Comparison of ENCODE assay signal across 26 cellular contexts in the genomic region with DNA sequence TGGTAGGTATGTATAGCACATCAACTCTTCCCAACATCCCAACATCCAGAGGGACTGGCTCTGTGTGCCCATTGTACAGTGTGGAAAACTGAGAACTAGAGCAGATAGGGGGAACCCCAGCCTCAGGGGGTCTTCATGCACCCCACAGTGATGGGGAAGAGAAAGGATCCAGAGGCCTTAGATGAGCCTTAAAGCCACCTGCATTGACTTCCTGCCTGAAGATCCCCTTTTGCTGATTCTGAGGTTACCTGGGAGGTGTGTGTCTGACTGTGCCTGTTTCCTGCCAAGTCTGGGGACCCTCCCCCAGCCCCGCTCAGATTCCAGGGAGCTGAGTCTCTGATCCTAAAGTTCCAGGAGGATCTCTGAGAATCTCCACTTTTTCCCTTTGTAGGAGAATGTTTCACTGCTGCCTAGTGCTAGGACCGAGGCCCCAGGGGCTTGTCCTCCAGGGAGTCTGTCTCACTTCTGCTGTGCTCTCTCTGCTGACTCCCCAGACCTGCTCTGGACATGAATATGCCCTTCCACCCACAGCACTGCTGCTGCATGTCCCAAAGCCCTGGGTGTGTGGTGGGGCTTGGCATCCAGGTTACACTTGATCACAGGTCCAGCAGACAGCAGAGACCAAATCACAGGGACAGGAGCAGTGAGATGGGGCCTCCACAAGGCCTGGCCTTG. TPM values are rescaled to one million over a fixed set of nuclear protein-coding genes. Genes with fewer than 3 reads are reported as not detected.
DNase-seq lines count a peak whose midpoint lies in the region; ATAC-seq, FAIRE-seq and TF ChIP-seq lines count a peak whose summit lies in the region.
"Had no signal": no experiment of that assay in that cellular context is flagged by ENCODE, and none has a peak within 500 bp of the region (broad histone marks: within the 10 kb centered on the region; RNA-seq: fewer than 3 reads in every experiment).

No MANE protein-coding gene starts in this region.

- TF ChIP-seq EP300 in GM12878 (IDR thresholded peaks at IDR 0.05; ENCODE audit: borderline replicate concordance in 1 of 2, control insufficient read depth in 1 of 2, low read depth in 2 of 2, low read length in 2 of 2) (no peak), stomach (IDR thresholded peaks at IDR 0.05) (no peak)

- no peaks in the 10 kb centered on the region for H3K9me3 Mint-ChIP-seq in neural progenitor cell
- H3K9me3 Mint-ChIP-seq: CD8-positive, alpha-beta T cell; T-cell had no signal

- POLR2A ChIA-PET in OCI-LY7 (lab: Charles Lee) = interaction anchor here (0.5 kb wide), 1 partner anchor 24 kb away, joined by 3 read pairs; no protein-coding TSS in a partner anchor
- POLR2A ChIA-PET in GM12878 (lab: Charles Lee) = no interaction called here
- POLR2A ChIA-PET in PC-3 (lab: Charles Lee; ENCODE audit: unreplicated experiment) = no interaction called here

- H3K9me2 ChIP-seq in OCI-LY7 (ENCODE audit: insufficient read depth, low read length) (no peaks in the 10 kb centered on the region), PC-3 (replicated peaks; ENCODE audit: low read length) (no peaks in the 10 kb centered on the region)

- no peak for TF ChIP-seq RAD21 in GM12878 (IDR thresholded peaks at IDR 0.05; ENCODE audit: insufficient read depth, low read depth, low read length)

- H3K27me3 Mint-ChIP-seq in neural progenitor cell (ENCODE audit: insufficient read depth, low read depth) = peaks cover 14% of the 10 kb centered on the region

- H3K4me2 ChIP-seq in OCI-LY7 (ENCODE audit: low read length) (peak overlapping the region; percentile 33; the same call in 1 of the 2 replicates), GM12878 (ENCODE audit: control insufficient read depth, insufficient read depth) (no peak overlapping the region), neural progenitor cell (no peak overlapping the region), PC-3 (ENCODE audit: low read length) (no peak overlapping the region)

- whole genome bisulfite sequencing in GM12878 (ENCODE audit: insufficient coverage, insufficient replicate concordance, low lambda C conversion rate, missing lambda C conversion rate) = 15% methylated on average over 2 of the region's 2 CpGs
- 34 to 77% (median 55%) methylated on average over 2 of the region's 2 CpGs for WGBS in stomach, 5 donors

- H3K9ac ChIP-seq in GM12878 (ENCODE audit: control insufficient read depth, insufficient read depth, low read length) = no peak overlapping the region
- H3K9ac ChIP-seq in neural progenitor cell = no peak overlapping the region
- no peak overlapping the region for H3K9ac ChIP-seq in PC-3 (ENCODE audit: low read length)

- H4K20me1 ChIP-seq in OCI-LY7 (ENCODE audit: insufficient read depth, low read length) (no peaks in the 10 kb centered on the region), GM12878 (ENCODE audit: control insufficient read depth, insufficient read depth) (no peaks in the 10 kb centered on the region), neural progenitor cell (ENCODE audit: low read depth) (no peaks in the 10 kb centered on the region), PC-3 (ENCODE audit: low read length) (no peaks in the 10 kb centered on the region)

- H3K27me3 ChIP-seq in GM12878 (replicated peaks in 1 of 2; ENCODE audit: control insufficient read depth in 2 of 2, insufficient read depth in 2 of 2, low read length in 1 of 2) (peaks cover 0 to 4% of the 10 kb centered on the region in 2 experiments; a peak in 2 of 4 replicates), neural progenitor cell (no peaks in the 10 kb centered on the region), stomach (no peaks in the 10 kb centered on the region), PC-3 (ENCODE audit: low read length) (no peaks in the 10 kb centered on the region)
- H3K27me3 ChIP-seq: MG63 had no signal

- ATAC-seq in GM12878 = peak; percentile 31; the same call in 2 of the 3 replicates
- no peak for ATAC-seq in PC-3
- ATAC-seq: CD8-positive, alpha-beta T cell; T-cell had no signal

- peaks cover 11% of the 10 kb centered on the region for H3K4me1 ChIP-seq in OCI-LY7 (ENCODE audit: insufficient read depth, low read length, poor library complexity, severe bottlenecking)
- no peaks in the 10 kb centered on the region for H3K4me1 ChIP-seq in GM12878 (ENCODE audit: control insufficient read depth, insufficient read depth, low read length)
- no peaks in the 10 kb centered on the region for H3K4me1 ChIP-seq in neural progenitor cell
- peaks cover 8 to 31% (median 19%) of the 10 kb centered on the region in 4 donors for H3K4me1 ChIP-seq in stomach
- no peaks in the 10 kb centered on the region for H3K4me1 ChIP-seq in PC-3 (ENCODE audit: insufficient read depth, low read length)

- no peak overlapping the region for H3K27ac Mint-ChIP-seq in neural progenitor cell
- H3K27ac Mint-ChIP-seq: CD8-positive, alpha-beta T cell; T-cell had no signal

- H3K36me3 ChIP-seq in OCI-LY7 (ENCODE audit: insufficient read depth, low read length) = no peaks in the 10 kb centered on the region
- H3K36me3 ChIP-seq in GM12878 (ENCODE audit: control insufficient read depth in 2 of 2, insufficient read depth in 2 of 2, low read length in 1 of 2) = no peaks in the 10 kb centered on the region
- no peaks in the 10 kb centered on the region for H3K36me3 ChIP-seq in neural progenitor cell
- H3K36me3 ChIP-seq in stomach = no peaks in the 10 kb centered on the region
- no peaks in the 10 kb centered on the region for H3K36me3 ChIP-seq in PC-3 (ENCODE audit: low read depth, low read length)
- H3K36me3 ChIP-seq: MG63 had no signal

- intact Hi-C loops in OCI-LY7 (cut with micrococcal nuclease; ENCODE audit: unreplicated experiment) = no loop called here
- intact Hi-C loops in GM12878 (cut with micrococcal nuclease; ENCODE audit: unreplicated experiment) = no loop called here
- intact Hi-C loops in stomach (cut with DNase I; ENCODE audit: low total_unique reads) = no loop called here
- intact Hi-C loops in PC-3 (cut with micrococcal nuclease) = no loop called here

- H3K27ac ChIP-seq in OCI-LY7 (ENCODE audit: low read depth, low read length, poor library complexity, severe bottlenecking) (no peak overlapping the region), GM12878 (ENCODE audit: control insufficient read depth, insufficient read depth) (no peak overlapping the region), neural progenitor cell (no peak overlapping the region), stomach (peak overlapping the region; percentile 64 to 78 (median 75)), PC-3 (ENCODE audit: low read length) (no peak overlapping the region)
- H3K27ac ChIP-seq: C4-2B had no signal

- no peaks in the 10 kb centered on the region for H3K36me3 Mint-ChIP-seq in neural progenitor cell
- H3K36me3 Mint-ChIP-seq: CD8-positive, alpha-beta T cell; T-cell had no signal

- BruUV-seq in OCI-LY7 (replicated peaks; lab: Mats Ljungman, UMichigan) = no TSS peak
- BruUV-seq in GM12878 (replicated peaks; lab: Mats Ljungman, UMichigan) = no TSS peak
- BruUV-seq in PC-3 (replicated peaks; lab: Mats Ljungman, UMichigan) = no TSS peak

- H3F3A ChIP-seq in neural progenitor cell (ENCODE audit: low read depth) (no peaks in the 10 kb centered on the region), PC-3 (ENCODE audit: low read length, unreplicated experiment) (no peaks in the 10 kb centered on the region)

- no peaks in the 10 kb centered on the region for H3K79me2 ChIP-seq in OCI-LY7 (ENCODE audit: insufficient read depth, low read depth, low read length)
- no peaks in the 10 kb centered on the region for H3K79me2 ChIP-seq in GM12878 (ENCODE audit: control insufficient read depth, insufficient read depth, low read length)
- no peaks in the 10 kb centered on the region for H3K79me2 ChIP-seq in neural progenitor cell (ENCODE audit: low read depth)
- H3K79me2 ChIP-seq in PC-3 (ENCODE audit: low read length) = no peaks in the 10 kb centered on the region

- H2AFZ ChIP-seq in OCI-LY7 (ENCODE audit: low read length) (no peak overlapping the region), GM12878 (ENCODE audit: control insufficient read depth, low read depth, low read length) (no peak overlapping the region), neural progenitor cell (replicated peaks) (no peak overlapping the region), PC-3 (ENCODE audit: low read length) (no peak overlapping the region)

- no peak for TF ChIP-seq POLR2A in GM12878 (IDR thresholded peaks at IDR 0.05; ENCODE audit: low read depth, low read length)
- TF ChIP-seq POLR2A in stomach (IDR thresholded peaks at IDR 0.05) = no peak

- SMC1A ChIA-PET in GM12878 (lab: Charles Lee; ENCODE audit: uncharacterized antibody, unreplicated experiment) = no interaction called here

- no peak for FAIRE-seq in GM12878 (lab: Jason Lieb, UNC)
- FAIRE-seq: G401.6, HTR-8/SVneo had no signal

- no peak for TF ChIP-seq CTCF in OCI-LY7 (conservative IDR thresholded peaks at IDR 0.05; ENCODE audit: low read length)
- TF ChIP-seq CTCF in GM12878 (IDR thresholded peaks at IDR 0.05 in 2 of 3, conservative IDR thresholded peaks at IDR 0.05 in 1 of 3; ENCODE audit: control insufficient read depth in 2 of 3, extremely low read depth in 1 of 3, insufficient read depth in 1 of 3, low read depth in 3 of 3, low read length in 3 of 3) = no peak
- TF ChIP-seq CTCF in neural progenitor cell (IDR thresholded peaks at IDR 0.05) = no peak
- TF ChIP-seq CTCF in stomach (IDR thresholded peaks at IDR 0.05) = no peak
- no peak for TF ChIP-seq CTCF in PC-3 (conservative IDR thresholded peaks at IDR 0.05; ENCODE audit: low read depth, low read length)

- H3K4me3 ChIP-seq in OCI-LY7 (ENCODE audit: low read depth, low read length, poor library complexity, severe bottlenecking) (no peak overlapping the region), GM12878 (no peak overlapping the region), neural progenitor cell (no peak overlapping the region), stomach (no peak overlapping the region), PC-3 (ENCODE audit: low read length) (no peak overlapping the region)
- H3K4me3 ChIP-seq: MG63 had no signal

- CTCF ChIA-PET in OCI-LY7 (lab: Charles Lee; ENCODE audit: unreplicated experiment) (interaction anchor here (1.0 kb wide), 1 partner anchor 10 kb away, joined by 3 read pairs; no protein-coding TSS in a partner anchor), GM12878 (lab: Yijun Ruan, JAX) (no interaction called here), PC-3 (lab: Charles Lee) (no interaction called here)

- RAD21 ChIA-PET in GM12878 (lab: Charles Lee; ENCODE audit: unreplicated experiment) = no interaction called here

- H3K4me1 Mint-ChIP-seq in neural progenitor cell = no peaks in the 10 kb centered on the region

- in situ Hi-C loops in GM12878 (cut with MboI) = no loop called here

- H3K4me3 Mint-ChIP-seq in neural progenitor cell = peak overlapping the region; percentile 30
- H3K4me3 Mint-ChIP-seq: CD8-positive, alpha-beta T cell; T-cell had no signal

- DNase-seq in OCI-LY7 (ENCODE audit: low spot score) (peak; percentile 39), GM12878 (ENCODE audit: low read depth, low spot score) (no peak), neural progenitor cell (ENCODE audit: low spot score) (no peak), stomach (no peak), PC-3 (no peak), NOMO-1 treated with dmso at 0.1 percent for 144 hours (lab: John Stamatoyannopoulos, UW; ENCODE audit: unreplicated experiment) (no peak), cerebellar cortex (ENCODE audit: low spot score) (no peak)
- DNase-seq: Caco-2; CD8-positive, alpha-beta T cell; KG1; MG63; NCI-H1694 treated with DMSO at 0.1 percent for 48 hours; NCI-H2081; NCI-H2227 treated with DMSO at 0.1 percent for 48 hours; NCI-H526 treated with DMSO at 0.1 percent for 48 hours; OCI-M1; SHP77; T-cell had no signal

- H3K9me3 ChIP-seq in OCI-LY7 (ENCODE audit: low read length) = no peaks in the 10 kb centered on the region
- no peaks in the 10 kb centered on the region for H3K9me3 ChIP-seq in GM12878 (replicated peaks; ENCODE audit: control insufficient read depth, insufficient read depth, low read length)
- no peaks in the 10 kb centered on the region for H3K9me3 ChIP-seq in neural progenitor cell (ENCODE audit: low read depth)
- H3K9me3 ChIP-seq in stomach = no peaks in the 10 kb centered on the region
- no peaks in the 10 kb centered on the region for H3K9me3 ChIP-seq in PC-3 (ENCODE audit: low read length)
- H3K9me3 ChIP-seq: Caco-2, MG63 had no signal

RNA-seq across cellular contexts. Expression of a gene that starts 12.8 kb away (rescaled TPM):
- not detected in 2 replicates for total RNA-seq in OCI-LY7 (2014; rRNA removed; shearing (Covaris generic))
- total RNA-seq in OCI-LY7 (2022) (not detected in 2 replicates), GM12878 (2014; rRNA removed) (not detected in 2 replicates), GM12878 (2014; rRNA removed; fragmentation: Illumina TruSeq; extraction: Trizol) (not detected in 2 replicates), GM12878 (2021) (0.26 and 1.2 TPM in 2 replicates), neural progenitor cell (ENCODE audit: low replicate concordance) (not detected in 2 replicates), stomach (over 10,000 TPM in 1 of 5 donors, 1,000 to 10,000 TPM in 3, 100 to 1,000 TPM in 1; 101 to 32,926 (median 1,172) TPM), PC-3 (2014; rRNA removed) (not detected in 2 replicates)
- total RNA-seq in GM12878 (2013; cell fraction: nucleolus; rRNA removed) = not detected in 2 replicates
- not detected for polyA plus RNA-seq in GM12878 (2011; ENCODE audit: low read depth)
- polyA plus RNA-seq in GM12878 (2011; rRNA removed) (not detected in 2 replicates), GM12878 (2014; fragmentation: Illumina TruSeq; extraction: Trizol) (not detected in 2 replicates), GM12878 (2014; fragmentation: Nextera tagmentation; extraction: Ambion mirVana) (not detected), GM12878 (2014; rRNA removed) (not detected in 2 replicates), GM12878 (2016; fragmentation: Nextera tagmentation; extraction: Ambion mirVana) (not detected), stomach (over 10,000 TPM in 2 of 3 donors, 1,000 to 10,000 TPM in 1; 8,432 to 48,206 (median 26,682) TPM)
- polyA plus RNA-seq in GM12878 (2011; cell fraction: cytosol; rRNA removed) = not detected in 2 replicates
- polyA plus RNA-seq in GM12878 (2011; cell fraction: nucleus; rRNA removed) = not detected in 2 replicates
- polyA plus RNA-seq in GM12878 (2012) = not detected in 2 replicates
- not detected in 2 replicates for polyA minus RNA-seq in GM12878 (2011; rRNA and poly(A)+ RNA removed)
- polyA minus RNA-seq in GM12878 (2011; cell fraction: cytosol; rRNA and poly(A)+ RNA removed) = not detected in 2 replicates
- not detected in 2 replicates for polyA minus RNA-seq in GM12878 (2011; cell fraction: nucleus; rRNA and poly(A)+ RNA removed)
- total RNA-seq: A673; CD8-positive, alpha-beta T cell; H4; NCI-H460; RPMI7951; SK-MEL-5 had no signal

RNA-seq across cellular contexts. Expression of a gene that starts 19.7 kb away (rescaled TPM):
- total RNA-seq in OCI-LY7 (2014; rRNA removed; shearing (Covaris generic)) = 5.6 and 8.2 TPM in 2 replicates
- total RNA-seq in OCI-LY7 (2022) (7.9 and 8.7 TPM in 2 replicates), GM12878 (2014; rRNA removed) (1.4 and 2.1 TPM in 2 replicates), GM12878 (2014; rRNA removed; fragmentation: Illumina TruSeq; extraction: Trizol) (1.3 TPM in 2 replicates), GM12878 (2021) (3.2 and 3.6 TPM in 2 replicates), neural progenitor cell (ENCODE audit: low replicate concordance) (1.9 and 5.3 TPM in 2 replicates), stomach (10 to 100 TPM in 1 of 5 donors, 1 to 10 TPM in 3, under 1 TPM in 1; 0.29 to 22.2 (median 3.1) TPM), PC-3 (2014; rRNA removed) (3.9 and 4.3 TPM in 2 replicates)
- total RNA-seq in GM12878 (2013; cell fraction: nucleolus; rRNA removed) = 3.2 TPM in 2 replicates
- polyA plus RNA-seq in GM12878 (2011; ENCODE audit: low read depth) = 6.6 TPM
- polyA plus RNA-seq in GM12878 (2011; rRNA removed) (1.7 and 2.1 TPM in 2 replicates), GM12878 (2014; fragmentation: Illumina TruSeq; extraction: Trizol) (0.16 and 1.2 TPM in 2 replicates), GM12878 (2014; fragmentation: Nextera tagmentation; extraction: Ambion mirVana) (under 1 TPM; 0.05 to 0.09 TPM), GM12878 (2014; rRNA removed) (3.4 and 3.8 TPM in 2 replicates), GM12878 (2016; fragmentation: Nextera tagmentation; extraction: Ambion mirVana) (1 to 10 TPM; 1.4 to 2.7 TPM), stomach (1 to 10 TPM; 2.9 to 4.4 (median 4.1) TPM)
- polyA plus RNA-seq in GM12878 (2011; cell fraction: cytosol; rRNA removed) = 2.8 and 3.8 TPM in 2 replicates
- 6.8 and 8.2 TPM in 2 replicates for polyA plus RNA-seq in GM12878 (2011; cell fraction: nucleus; rRNA removed)
- polyA plus RNA-seq in GM12878 (2012) = 1.8 and 1.9 TPM in 2 replicates
- polyA minus RNA-seq in GM12878 (2011; rRNA and poly(A)+ RNA removed) = 1.1 and 2.0 TPM in 2 replicates
- 1.2 TPM in 2 replicates for polyA minus RNA-seq in GM12878 (2011; cell fraction: cytosol; rRNA and poly(A)+ RNA removed)
- 0.73 and 2.9 TPM in 2 replicates for polyA minus RNA-seq in GM12878 (2011; cell fraction: nucleus; rRNA and poly(A)+ RNA removed)

RNA-seq across cellular contexts. Expression of a gene that starts 20.5 kb away (rescaled TPM):
- total RNA-seq in OCI-LY7 (2014; rRNA removed; shearing (Covaris generic)) = 0.93 and 1.8 TPM in 2 replicates
- total RNA-seq in OCI-LY7 (2022) = 1.2 and 2.6 TPM in 2 replicates
- total RNA-seq in GM12878 (2013; cell fraction: nucleolus; rRNA removed) = 2.1 and 3.4 TPM in 2 replicates
- total RNA-seq in GM12878 (2014; rRNA removed) = 0.85 TPM in 1 of 2 replicates, not detected in the other
- not detected in 2 replicates for total RNA-seq in GM12878 (2014; rRNA removed; fragmentation: Illumina TruSeq; extraction: Trizol)
- 0.37 TPM in 1 of 2 replicates, not detected in the other for total RNA-seq in GM12878 (2021)
- polyA plus RNA-seq in GM12878 (2011; ENCODE audit: low read depth) = not detected
- not detected in 2 replicates for polyA plus RNA-seq in GM12878 (2011; rRNA removed)
- polyA plus RNA-seq in GM12878 (2011; cell fraction: cytosol; rRNA removed) = 0.10 TPM in 1 of 2 replicates, not detected in the other
- polyA plus RNA-seq in GM12878 (2011; cell fraction: nucleus; rRNA removed) = 0.99 and 2.1 TPM in 2 replicates
- 0.65 and 1.2 TPM in 2 replicates for polyA plus RNA-seq in GM12878 (2012)
- polyA plus RNA-seq in GM12878 (2014; fragmentation: Illumina TruSeq; extraction: Trizol) = not detected in 2 replicates
- not detected for polyA plus RNA-seq in GM12878 (2014; fragmentation: Nextera tagmentation; extraction: Ambion mirVana)
- not detected in 2 replicates for polyA plus RNA-seq in GM12878 (2014; rRNA removed)
- polyA plus RNA-seq in GM12878 (2016; fragmentation: Nextera tagmentation; extraction: Ambion mirVana) = under 1 TPM; 0.33 to 0.35 TPM
- not detected in 2 replicates for polyA minus RNA-seq in GM12878 (2011; rRNA and poly(A)+ RNA removed)
- polyA minus RNA-seq in GM12878 (2011; cell fraction: cytosol; rRNA and poly(A)+ RNA removed) = not detected in 2 replicates
- not detected in 2 replicates for polyA minus RNA-seq in GM12878 (2011; cell fraction: nucleus; rRNA and poly(A)+ RNA removed)
- total RNA-seq in neural progenitor cell (ENCODE audit: low replicate concordance) = 1.1 TPM in 1 of 2 replicates, not detected in the other
- 10 to 100 TPM in 3 of 5 donors, 1 to 10 TPM in 2; 4.4 to 77.0 (median 27.8) TPM for total RNA-seq in stomach
- polyA plus RNA-seq in stomach = 1 to 10 TPM in 2 of 3 donors, not detected in 1; 1.9 to 4.8 TPM
- 0.26 and 1.7 TPM in 2 replicates for total RNA-seq in PC-3 (2014; rRNA removed)
- total RNA-seq: A673; CD8-positive, alpha-beta T cell; H4; SK-MEL-5 had no signal

RNA-seq across cellular contexts. Expression of a gene that starts 24.6 kb away (rescaled TPM):
- 25.3 and 36.8 TPM in 2 replicates for total RNA-seq in OCI-LY7 (2014; rRNA removed; shearing (Covaris generic))
- 48.6 and 60.0 TPM in 2 replicates for total RNA-seq in OCI-LY7 (2022)
- total RNA-seq in GM12878 (2013; cell fraction: nucleolus; rRNA removed) = 91.8 and 108 TPM in 2 replicates
- total RNA-seq in GM12878 (2014; rRNA removed) = 95.7 and 97.9 TPM in 2 replicates
- 30.7 and 31.4 TPM in 2 replicates for total RNA-seq in GM12878 (2014; rRNA removed; fragmentation: Illumina TruSeq; extraction: Trizol)
- total RNA-seq in GM12878 (2021) = 97.7 and 108 TPM in 2 replicates
- polyA plus RNA-seq in GM12878 (2011; ENCODE audit: low read depth) = 42.6 TPM
- 22.8 and 62.1 TPM in 2 replicates for polyA plus RNA-seq in GM12878 (2011; rRNA removed)
- 56.5 and 88.1 TPM in 2 replicates for polyA plus RNA-seq in GM12878 (2011; cell fraction: cytosol; rRNA removed)
- polyA plus RNA-seq in GM12878 (2011; cell fraction: nucleus; rRNA removed) = 83.6 and 85.7 TPM in 2 replicates
- polyA plus RNA-seq in GM12878 (2012) = 59.0 and 84.4 TPM in 2 replicates
- polyA plus RNA-seq in GM12878 (2014; fragmentation: Illumina TruSeq; extraction: Trizol) = 6.6 and 22.4 TPM in 2 replicates
- polyA plus RNA-seq in GM12878 (2014; fragmentation: Nextera tagmentation; extraction: Ambion mirVana) = 1 to 10 TPM in 1 of 2 experiments, under 1 TPM in 1; 0.84 to 2.6 TPM
- polyA plus RNA-seq in GM12878 (2014; rRNA removed) = 107 and 133 TPM in 2 replicates
- 10 to 100 TPM; 59.4 to 64.3 TPM for polyA plus RNA-seq in GM12878 (2016; fragmentation: Nextera tagmentation; extraction: Ambion mirVana)
- 46.4 and 70.0 TPM in 2 replicates for polyA minus RNA-seq in GM12878 (2011; rRNA and poly(A)+ RNA removed)
- 35.4 and 37.4 TPM in 2 replicates for polyA minus RNA-seq in GM12878 (2011; cell fraction: cytosol; rRNA and poly(A)+ RNA removed)
- 29.1 and 40.5 TPM in 2 replicates for polyA minus RNA-seq in GM12878 (2011; cell fraction: nucleus; rRNA and poly(A)+ RNA removed)
- total RNA-seq in neural progenitor cell (ENCODE audit: low replicate concordance) = 0.13 and 0.46 TPM in 2 replicates
- total RNA-seq in stomach = 100 to 1,000 TPM in 1 of 5 donors, 10 to 100 TPM in 2, 1 to 10 TPM in 2; 6.4 to 130 (median 12.9) TPM
- polyA plus RNA-seq in stomach = 10 to 100 TPM; 12.1 to 19.5 (median 14.0) TPM
- total RNA-seq in PC-3 (2014; rRNA removed) = 4.2 and 5.5 TPM in 2 replicates

RNA-seq across cellular contexts. Expression of a gene that starts 27.5 kb away (rescaled TPM):
- total RNA-seq in OCI-LY7 (2014; rRNA removed; shearing (Covaris generic)) = 84.9 and 131 TPM in 2 replicates
- total RNA-seq in OCI-LY7 (2022) (213 and 277 TPM in 2 replicates), GM12878 (2014; rRNA removed) (206 TPM in 2 replicates), GM12878 (2014; rRNA removed; fragmentation: Illumina TruSeq; extraction: Trizol) (290 and 315 TPM in 2 replicates), GM12878 (2021) (262 and 265 TPM in 2 replicates), neural progenitor cell (ENCODE audit: low replicate concordance) (177 and 182 TPM in 2 replicates), stomach (100 to 1,000 TPM in 2 of 5 donors, 10 to 100 TPM in 3; 11.9 to 159 (median 68.7) TPM), PC-3 (2014; rRNA removed) (142 and 162 TPM in 2 replicates)
- total RNA-seq in GM12878 (2013; cell fraction: nucleolus; rRNA removed) = 7.2 and 14.7 TPM in 2 replicates
- 531 TPM for polyA plus RNA-seq in GM12878 (2011; ENCODE audit: low read depth)
- polyA plus RNA-seq in GM12878 (2011; rRNA removed) (288 and 289 TPM in 2 replicates), GM12878 (2014; fragmentation: Illumina TruSeq; extraction: Trizol) (746 and 940 TPM in 2 replicates), GM12878 (2014; fragmentation: Nextera tagmentation; extraction: Ambion mirVana) (100 to 1,000 TPM; 653 to 729 TPM), GM12878 (2014; rRNA removed) (283 and 357 TPM in 2 replicates), GM12878 (2016; fragmentation: Nextera tagmentation; extraction: Ambion mirVana) (100 to 1,000 TPM; 538 to 566 TPM), stomach (100 to 1,000 TPM; 308 to 343 (median 323) TPM)
- polyA plus RNA-seq in GM12878 (2011; cell fraction: cytosol; rRNA removed) = 273 and 455 TPM in 2 replicates
- polyA plus RNA-seq in GM12878 (2011; cell fraction: nucleus; rRNA removed) = 92.9 and 97.2 TPM in 2 replicates
- 285 and 314 TPM in 2 replicates for polyA plus RNA-seq in GM12878 (2012)
- polyA minus RNA-seq in GM12878 (2011; rRNA and poly(A)+ RNA removed) = 71.8 and 90.6 TPM in 2 replicates
- polyA minus RNA-seq in GM12878 (2011; cell fraction: cytosol; rRNA and poly(A)+ RNA removed) = 23.6 and 24.3 TPM in 2 replicates
- polyA minus RNA-seq in GM12878 (2011; cell fraction: nucleus; rRNA and poly(A)+ RNA removed) = 13.2 and 14.3 TPM in 2 replicates

Comparison
In these comparisons a context has a peak if more than half of its experiments do, and no peak if none do; other contexts are left out.
1. H3K27ac ChIP-seq: peak in stomach (5 of 5); none in OCI-LY7 (single experiment), GM12878 (single experiment), neural progenitor cell (single experiment) and PC-3 (single experiment).
2. RNA of a gene that starts 12.8 kb away (total RNA-seq): 101 to 32,926 TPM in stomach; not detected in OCI-LY7, 0.26 to 1.2 TPM in GM12878, not detected in neural progenitor cell and not detected in PC-3; every median in the first group is over 10 times any median in the second.